In the genomic region with DNA sequence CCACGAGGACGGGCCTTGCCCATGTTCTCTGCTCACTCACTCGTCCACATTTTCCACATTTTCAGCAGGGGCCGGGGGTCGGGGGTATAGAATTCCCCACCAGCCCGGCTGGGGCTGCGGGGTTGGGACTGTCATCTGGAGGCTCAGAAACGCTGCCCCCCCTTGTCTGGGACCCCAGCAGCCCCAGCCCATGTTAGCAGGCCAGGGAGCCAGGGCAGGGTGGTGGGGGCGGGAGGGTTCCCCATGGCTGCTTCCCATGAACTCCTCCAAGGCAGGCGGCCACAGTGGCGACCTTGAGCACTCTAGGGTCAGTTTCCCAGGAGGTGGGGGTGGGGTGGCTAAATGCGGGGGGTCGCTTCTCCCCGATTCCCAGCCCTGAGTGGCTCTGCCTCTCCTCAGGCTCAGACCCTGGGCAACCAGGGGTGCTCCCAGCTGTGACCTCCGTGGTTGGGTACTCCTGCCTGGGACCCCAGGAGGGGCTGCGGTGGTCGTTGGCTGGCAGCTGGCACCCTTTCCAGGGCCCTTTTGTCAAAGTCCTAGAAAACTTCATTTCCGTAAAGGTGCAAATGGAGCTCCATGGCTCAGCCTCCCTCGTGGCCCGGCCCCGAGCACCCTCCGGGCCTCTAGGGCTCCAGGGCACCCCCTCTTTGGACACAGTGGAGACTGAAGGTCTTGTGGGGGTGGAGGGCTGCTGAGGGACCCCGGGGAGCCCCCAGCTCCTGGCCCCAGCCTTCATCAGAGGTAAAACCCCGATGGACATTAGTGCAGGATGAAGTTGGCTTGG, we compare ENCODE assay signal across 2 cellular contexts. TPM values are rescaled to one million over a fixed set of nuclear protein-coding genes. Genes with fewer than 3 reads are reported as not detected.
"Had no signal": no experiment of that assay in that cellular context is flagged by ENCODE, and none has a peak within 500 bp of the region (broad histone marks: within the 10 kb centered on the region; RNA-seq: fewer than 3 reads in every experiment).

No MANE protein-coding gene starts in this region.

RNA-seq across cellular contexts. Expression of a gene that starts 1.6 kb away (rescaled TPM):
- total RNA-seq: H7 had no signal
- polyA plus RNA-seq: IgD-negative memory B cell had no signal
